Comparison of ENCODE assay signal across 1 cellular context in the genomic region with DNA sequence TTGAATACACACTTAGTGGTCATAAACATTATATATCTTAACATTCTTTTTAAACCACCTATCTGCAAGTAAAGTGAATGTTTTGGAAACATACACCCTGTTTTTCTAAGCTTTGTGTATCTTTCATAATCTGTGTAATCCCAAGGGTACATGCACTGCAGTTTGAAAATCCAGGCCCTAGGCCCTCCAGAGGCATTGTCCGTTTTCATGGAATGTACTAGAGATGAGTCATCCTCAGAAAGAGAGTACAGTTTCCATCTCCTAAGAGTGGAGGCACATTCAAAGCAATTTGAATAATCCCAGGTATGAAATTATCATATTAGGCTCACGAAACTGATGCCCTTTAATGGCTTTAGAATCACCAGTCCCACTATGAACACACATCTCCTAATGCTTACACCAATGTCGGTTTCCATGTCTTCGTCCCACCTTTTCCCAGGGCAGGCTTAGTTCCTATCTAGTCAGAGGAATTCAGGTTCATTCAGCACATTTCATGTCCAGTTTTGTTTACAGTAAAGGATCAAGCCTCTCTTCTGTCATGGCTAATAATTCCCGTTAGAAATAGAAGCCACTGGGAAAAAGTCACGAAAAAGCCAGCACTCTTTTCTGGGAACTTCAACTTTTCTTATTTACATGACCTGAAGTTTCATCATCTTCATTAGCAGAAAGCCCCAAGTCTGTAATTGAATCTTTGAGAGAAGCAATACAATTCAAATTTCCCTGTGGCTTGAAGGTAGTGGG.
TF ChIP-seq lines count a peak whose summit lies in the region.

No MANE protein-coding gene starts in this region.

TF ChIP-seq in HCT116, 20 proteins besides CTCF, POLR2A, EP300 and RAD21 (continued from another document):
- TF ChIP-seq SIN3A (IDR thresholded peaks at IDR 0.05; ENCODE audit: low read depth) (no peak), SP1 (IDR thresholded peaks at IDR 0.05; ENCODE audit: low read depth) (no peak), ZNF274 (IDR thresholded peaks at IDR 0.05; ENCODE audit: low read depth, low read length) (no peak), FOSL1 (IDR thresholded peaks at IDR 0.05; ENCODE audit: low read depth) (peak; percentile 69), SRF (IDR thresholded peaks at IDR 0.05; ENCODE audit: low read depth) (no peak), YY1 (IDR thresholded peaks at IDR 0.05; ENCODE audit: extremely low read depth, insufficient replicate concordance, low read depth, low read length) (no peak)
- TF ChIP-seq, protein P1, sequence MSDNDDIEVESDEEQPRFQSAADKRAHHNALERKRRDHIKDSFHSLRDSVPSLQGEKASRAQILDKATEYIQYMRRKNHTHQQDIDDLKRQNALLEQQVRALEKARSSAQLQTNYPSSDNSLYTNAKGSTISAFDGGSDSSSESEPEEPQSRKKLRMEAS (IDR thresholded peaks at IDR 0.05), result 0 out of 2 replicates have a peak, but pooled peaks have one; percentile 9
- TF ChIP-seq, protein P2, sequence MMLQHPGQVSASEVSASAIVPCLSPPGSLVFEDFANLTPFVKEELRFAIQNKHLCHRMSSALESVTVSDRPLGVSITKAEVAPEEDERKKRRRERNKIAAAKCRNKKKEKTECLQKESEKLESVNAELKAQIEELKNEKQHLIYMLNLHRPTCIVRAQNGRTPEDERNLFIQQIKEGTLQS (IDR thresholded peaks at IDR 0.05), result no peak
